ENCODE assay signal across 27 cellular contexts in genomic region chr7:3191545-3191944, GRCh38.
A peak's percentile ranks its signal among the peaks of the same experiment; 100 is the strongest.
DNase-seq lines count a peak whose midpoint lies in the region; ATAC-seq and TF ChIP-seq lines count a peak whose summit lies in the region.
"Had no signal": no experiment of that assay in that cellular context is flagged by ENCODE, and none has a peak within 500 bp of the region (broad histone marks: within the 10 kb centered on the region; RNA-seq: fewer than 3 reads in every experiment).

No MANE protein-coding gene starts in this region.

- H3K9me3 ChIP-seq in left ventricle myocardium inferior (replicated peaks): peaks cover 3% of the 10 kb centered on the region

- peaks cover 7% of the 10 kb centered on the region for H3K27me3 ChIP-seq in left ventricle myocardium inferior (ENCODE audit: low read depth)
- H3K27me3 ChIP-seq: SJSA1 had no signal

- peaks cover 8% of the 10 kb centered on the region for H3K4me1 Mint-ChIP-seq in stimulated activated memory B cell treated with anti-CD40 and anti-IgM and Interleukin-4, amounts not matched to agents 10 μg/mL and 1 μg/mL and 100 μg/mL, for 72 hours
- H3K4me1 Mint-ChIP-seq: B cell had no signal

- no peak overlapping the region for H3K27ac Mint-ChIP-seq in stimulated activated memory B cell treated with anti-CD40 and anti-IgM and Interleukin-4, amounts not matched to agents 10 μg/mL and 1 μg/mL and 100 μg/mL, for 72 hours
- H3K27ac Mint-ChIP-seq: B cell; CD8-positive, alpha-beta T cell had no signal

- H3K27me3 Mint-ChIP-seq in stimulated activated memory B cell treated with anti-CD40 and anti-IgM and Interleukin-4, amounts not matched to agents 10 μg/mL and 1 μg/mL and 100 μg/mL, for 72 hours: peaks cover 32% of the 10 kb centered on the region

- peak; percentile 31 for ATAC-seq in stimulated activated memory B cell treated with anti-CD40 and anti-IgM and Interleukin-4, amounts not matched to agents 10 μg/mL and 1 μg/mL and 100 μg/mL, for 72 hours
- ATAC-seq in HG02798 (IDR thresholded peaks at IDR 0.05; ENCODE audit: poor library complexity, unreplicated experiment) (no peak), GM21619 (IDR thresholded peaks at IDR 0.05; ENCODE audit: unreplicated experiment) (no peak)
- ATAC-seq: CD8-positive, alpha-beta T cell; GM12878; HCT116 had no signal

- intact Hi-C loops in left ventricle myocardium inferior (cut with micrococcal nuclease): no loop called here

- no peak overlapping the region for H3K4me3 ChIP-seq in left ventricle myocardium inferior
- H3K4me3 ChIP-seq: GM12878, SJSA1 had no signal

- H3K4me1 ChIP-seq in left ventricle myocardium inferior: no peaks in the 10 kb centered on the region

- H3K4me3 Mint-ChIP-seq in stimulated activated memory B cell treated with anti-CD40 and anti-IgM and Interleukin-4, amounts not matched to agents 10 μg/mL and 1 μg/mL and 100 μg/mL, for 72 hours: no peak overlapping the region
- H3K4me3 Mint-ChIP-seq: B cell; CD8-positive, alpha-beta T cell had no signal

- TF ChIP-seq CTCF in left ventricle myocardium inferior (IDR thresholded peaks at IDR 0.05; ENCODE audit: borderline replicate concordance): no peak

- peaks cover 3% of the 10 kb centered on the region for H3K9me3 Mint-ChIP-seq in stimulated activated memory B cell treated with anti-CD40 and anti-IgM and Interleukin-4, amounts not matched to agents 10 μg/mL and 1 μg/mL and 100 μg/mL, for 72 hours
- H3K9me3 Mint-ChIP-seq: CD8-positive, alpha-beta T cell had no signal

- no peaks in the 10 kb centered on the region for H3K36me3 Mint-ChIP-seq in stimulated activated memory B cell treated with anti-CD40 and anti-IgM and Interleukin-4, amounts not matched to agents 10 μg/mL and 1 μg/mL and 100 μg/mL, for 72 hours
- H3K36me3 Mint-ChIP-seq: CD8-positive, alpha-beta T cell had no signal

- DNase-seq in MV-4-11 (lab: John Stamatoyannopoulos, UW): peak; percentile 26
- DNase-seq in NOMO-1 treated with DMSO at 0.1 percent for 48 hours (lab: John Stamatoyannopoulos, UW; ENCODE audit: unreplicated experiment): peak; percentile 40
- DNase-seq in medulla oblongata (ENCODE audit: extremely low spot score): peak; percentile 36
- no peak for DNase-seq in left ventricle myocardium inferior
- DNase-seq: CD8-positive, alpha-beta T cell; DMS 273 treated with DMSO at 0.1 percent for 48 hours; DMS79; EL; GDM1; IMR-90; MM.1S; NCI-H1048; NCI-H1417; NCI-H1694; NCI-H2081; NCI-H2227 treated with DMSO at 0.1 percent for 48 hours; Right ventricle myocardium superior; RPMI8226 had no signal

- H3K27ac ChIP-seq in left ventricle myocardium inferior (replicated peaks): no peak overlapping the region
- H3K27ac ChIP-seq: C4-2B, KMS-11, SJSA1 had no signal

- no peaks in the 10 kb centered on the region for H3K36me3 ChIP-seq in left ventricle myocardium inferior
- H3K36me3 ChIP-seq: SJSA1 had no signal
